In the genomic region with DNA sequence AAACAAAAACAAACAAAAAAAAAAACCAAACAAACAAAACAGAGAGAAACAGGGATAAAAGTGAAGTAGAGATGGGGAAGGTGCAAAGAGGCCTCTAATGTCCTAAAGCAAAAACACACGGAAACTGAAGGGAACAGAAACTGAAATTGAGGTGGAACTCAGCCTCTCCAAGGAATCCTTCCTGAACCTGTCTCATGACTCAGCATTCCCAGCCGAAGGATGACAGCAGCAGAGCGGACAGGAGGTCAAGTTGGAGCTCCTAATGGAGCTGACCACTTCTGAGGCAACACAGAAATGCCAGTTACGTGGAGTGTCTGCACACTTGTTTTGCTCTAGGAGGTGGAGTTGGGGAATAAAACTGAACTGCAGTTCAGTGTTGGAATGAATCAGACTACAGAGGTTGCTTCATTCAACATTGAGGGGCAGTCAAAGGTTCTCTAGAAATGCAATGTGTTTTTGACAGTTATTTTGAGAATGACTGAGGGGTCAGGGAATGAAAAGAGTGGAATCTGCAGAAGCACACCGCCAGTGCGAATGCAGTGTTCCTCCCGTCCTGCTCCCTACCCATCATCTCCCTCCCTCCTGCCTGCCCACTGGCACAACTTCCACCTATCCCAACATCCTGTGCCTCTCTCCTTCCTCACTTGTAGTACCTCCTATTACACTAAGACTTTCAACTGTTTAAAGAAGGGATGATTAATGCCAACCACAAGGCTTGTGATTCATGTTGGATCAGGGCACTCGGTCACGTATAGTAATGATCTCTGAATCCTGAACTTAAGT, we compare ENCODE assay signal across 8 cellular contexts. TPM values are rescaled to one million over a fixed set of nuclear protein-coding genes. Genes with fewer than 3 reads are reported as not detected.
DNase-seq lines count a peak whose midpoint lies in the region.

No MANE protein-coding gene starts in this region.

- no peak overlapping the region for H3K4me3 ChIP-seq in mesendoderm (ENCODE audit: low read length)

- no peak overlapping the region for H3K23ac ChIP-seq in mesendoderm (ENCODE audit: low read length)

- no peak overlapping the region for H2BK15ac ChIP-seq in mesendoderm (replicated peaks; ENCODE audit: low read depth)

- H3K79me2 ChIP-seq in mesendoderm (ENCODE audit: control insufficient read depth, insufficient read depth, low read length) = peaks cover 79% of the 10 kb centered on the region

- no peak overlapping the region for H3K4ac ChIP-seq in mesendoderm (ENCODE audit: low read depth, low read length)

- peaks cover 30% of the 10 kb centered on the region for H3K79me1 ChIP-seq in mesendoderm (ENCODE audit: low read length)

- no peaks in the 10 kb centered on the region for H3K27me3 ChIP-seq in mesendoderm (ENCODE audit: insufficient read depth, low read length, poor library complexity)

- peak overlapping the region; percentile 27 for H3K27ac ChIP-seq in mesendoderm (ENCODE audit: low read depth, low read length)

- H3K4me1 ChIP-seq in mesendoderm (ENCODE audit: control insufficient read depth, low read depth, low read length) = peaks cover 43% of the 10 kb centered on the region

- no peak overlapping the region for H2BK120ac ChIP-seq in mesendoderm (ENCODE audit: low read depth, low read length)

- H2AK5ac ChIP-seq in mesendoderm (ENCODE audit: low read length) = no peak overlapping the region

- in situ Hi-C loops in T47D (cut with HindIII; ENCODE audit: low pct_unique_long_range_greater_than_20kb, low sequenced_read_pairs) = no loop called here

- H4K8ac ChIP-seq in mesendoderm (ENCODE audit: low read depth, low read length) = no peak overlapping the region

- no peak overlapping the region for H3K9ac ChIP-seq in mesendoderm (ENCODE audit: low read length)

- peak overlapping the region; percentile 20 for H2BK5ac ChIP-seq in mesendoderm (ENCODE audit: low read length)

- DNase-seq in CD1c-positive myeloid dendritic cell (ENCODE audit: extremely low spot score) (peak; percentile 52), HuH-7 (ENCODE audit: low spot score) (peak; percentile 69), T47D (ENCODE audit: low read depth in 1 of 2, low spot score in 1 of 2) (peak; percentile 69 to 86), mesendoderm (peak; percentile 86), amniotic stem cell (lab: John Stamatoyannopoulos, UW) (no peak), NCI-H1694 (lab: John Stamatoyannopoulos, UW) (no peak), midbrain (lab: John Stamatoyannopoulos, UW) (no peak)
- DNase-seq in effector CD8-positive, alpha-beta T cell (lab: John Stamatoyannopoulos, UW) = no peak

- WGBS in mesendoderm (ENCODE audit: extremely low coverage, insufficient coverage, low lambda C conversion rate) = no CpG with 5 or more reads among the region's 9 CpGs

- H3K4me2 ChIP-seq in mesendoderm (ENCODE audit: low read length) = no peak overlapping the region

- H3K18ac ChIP-seq in mesendoderm (ENCODE audit: low read length) = no peak overlapping the region

- H3K56ac ChIP-seq in mesendoderm (ENCODE audit: low read length) = peak overlapping the region; percentile 44

- no peak overlapping the region for H4K5ac ChIP-seq in mesendoderm (ENCODE audit: low read length)

- H3K36me3 ChIP-seq in mesendoderm (ENCODE audit: control insufficient read depth, insufficient read depth, low read length) = no peaks in the 10 kb centered on the region

RNA-seq across cellular contexts. Expression of gene UBE2O, which starts 6.3 kb away (rescaled TPM):
- polyA plus RNA-seq in mesendoderm (2013, experiment 1 of 2) = 21.4 TPM
- 21.3 TPM for polyA plus RNA-seq in mesendoderm (2013, experiment 2 of 2)

RNA-seq across cellular contexts. Expression of gene AANAT, which starts 20.8 kb away (rescaled TPM):
- polyA plus RNA-seq in mesendoderm (2013, experiment 1 of 2) = 0.15 TPM
- polyA plus RNA-seq in mesendoderm (2013, experiment 2 of 2) = 0.14 TPM

RNA-seq across cellular contexts. Expression of gene RHBDF2, which starts 54.6 kb away (rescaled TPM):
- polyA plus RNA-seq in mesendoderm (2013, experiment 1 of 2) = 12.3 TPM
- polyA plus RNA-seq in mesendoderm (2013, experiment 2 of 2) = 11.8 TPM

Comparison
In these comparisons a context has a peak if more than half of its experiments do, and no peak if none do; other contexts are left out.
1. DNase-seq: peak in CD1c-positive myeloid dendritic cell (single experiment), HuH-7 (single experiment), T47D (2 of 2) and mesendoderm (single experiment); none in effector CD8-positive, alpha-beta T cell (single experiment), amniotic stem cell (single experiment), NCI-H1694 (single experiment) and midbrain (single experiment).